In genomic region chr7:40437498-40437897, GRCh38 we compare ENCODE assay signal across 10 cellular contexts.
DNase-seq lines count a peak whose midpoint lies in the region; ATAC-seq and TF ChIP-seq lines count a peak whose summit lies in the region.
"Had no signal": no experiment of that assay in that cellular context is flagged by ENCODE, and none has a peak within 500 bp of the region (broad histone marks: within the 10 kb centered on the region; RNA-seq: fewer than 3 reads in every experiment).

No MANE protein-coding gene starts in this region.

- H3K36me3 ChIP-seq in gastrocnemius medialis, result no peaks in the 10 kb centered on the region

- in situ Hi-C loops in gastrocnemius medialis (cut with MboI; ENCODE audit: low sequenced_read_pairs in 4 of 4), result no loop called here

- peak; percentile 49 to 54 for ATAC-seq in gastrocnemius medialis
- ATAC-seq in HG03432 (IDR thresholded peaks at IDR 0.05; ENCODE audit: unreplicated experiment), result no peak
- no peak for ATAC-seq in HG03025 (IDR thresholded peaks at IDR 0.05; ENCODE audit: low FRiP score, unreplicated experiment)

- H3K4me1 ChIP-seq in gastrocnemius medialis, result peaks cover 11 to 20% of the 10 kb centered on the region in 2 donors

- DNase-seq in GM03348 (ENCODE audit: low spot score) (peak; percentile 75), SW 1271 (lab: John Stamatoyannopoulos, UW) (peak; percentile 67 to 82), fibroblast of the conjunctiva (ENCODE audit: low read depth) (peak; percentile 73), gastrocnemius medialis (no peak), MV-4-11 (lab: John Stamatoyannopoulos, UW) (no peak), glutamatergic neuron (no peak)
- DNase-seq: immature natural killer cell, retina had no signal

- TF ChIP-seq CTCF in gastrocnemius medialis (IDR thresholded peaks at IDR 0.05 in 4 of 5, conservative IDR thresholded peaks at IDR 0.05 in 1 of 5) (no peak), glutamatergic neuron (IDR thresholded peaks at IDR 0.05; ENCODE audit: partially characterized antibody, unreplicated experiment) (no peak)

- H3K27me3 Mint-ChIP-seq in glutamatergic neuron (ENCODE audit: unreplicated experiment), result peaks cover 3% of the 10 kb centered on the region

- H3K9me3 ChIP-seq in gastrocnemius medialis, result no peaks in the 10 kb centered on the region

- intact Hi-C loops in gastrocnemius medialis (cut with DNase I; ENCODE audit: low total_unique reads), result no loop called here

- peaks cover 5% of the 10 kb centered on the region for H3K4me1 Mint-ChIP-seq in glutamatergic neuron (ENCODE audit: low read depth, unreplicated experiment)
- H3K4me1 Mint-ChIP-seq: immature natural killer cell had no signal

- no peak overlapping the region for H3K4me3 ChIP-seq in gastrocnemius medialis

- no peak for TF ChIP-seq POLR2A in gastrocnemius medialis (IDR thresholded peaks at IDR 0.05)

- no peak overlapping the region for H3K27ac ChIP-seq in gastrocnemius medialis

- peaks cover 7% of the 10 kb centered on the region for H3K9me3 Mint-ChIP-seq in glutamatergic neuron (ENCODE audit: unreplicated experiment)

- H3K4me3 Mint-ChIP-seq in glutamatergic neuron (ENCODE audit: unreplicated experiment), result no peak overlapping the region
- H3K4me3 Mint-ChIP-seq: immature natural killer cell had no signal

- H3K27me3 ChIP-seq in gastrocnemius medialis, result no peaks in the 10 kb centered on the region

- peaks cover 10% of the 10 kb centered on the region for H3K36me3 Mint-ChIP-seq in glutamatergic neuron (ENCODE audit: unreplicated experiment)

- H3K27ac Mint-ChIP-seq in glutamatergic neuron (ENCODE audit: unreplicated experiment), result no peak overlapping the region
- H3K27ac Mint-ChIP-seq: immature natural killer cell had no signal

Comparison
In these comparisons a context has a peak if more than half of its experiments do, and no peak if none do; other contexts are left out.
1. DNase-seq: peak in GM03348 (single experiment), SW 1271 (2 of 2) and fibroblast of the conjunctiva (single experiment); none in gastrocnemius medialis (0 of 2), MV-4-11 (single experiment) and glutamatergic neuron (single experiment).
2. ATAC-seq: peak in gastrocnemius medialis (2 of 2); none in HG03432 (single experiment) and HG03025 (single experiment).